Comparison of ENCODE assay signal across 25 cellular contexts in the genomic region with DNA sequence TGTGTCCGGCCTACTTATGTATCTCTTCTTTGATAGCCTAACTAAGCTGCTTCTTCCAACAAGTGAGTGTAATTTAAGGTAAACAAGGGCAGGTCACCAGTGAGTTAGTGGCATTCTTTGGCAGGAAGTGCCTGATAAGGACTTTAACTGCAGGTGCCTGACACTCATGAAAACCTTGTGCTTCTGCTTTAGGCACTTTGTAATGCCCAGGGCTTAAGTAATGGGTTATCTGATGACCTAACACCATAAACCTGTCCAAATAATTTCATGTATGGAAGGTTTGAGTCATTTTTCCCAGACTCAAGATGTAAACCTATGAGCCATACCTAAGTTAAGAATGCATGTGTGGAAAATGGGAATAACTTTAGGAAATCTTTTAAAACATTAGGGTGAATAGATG.
"Had no signal": no experiment of that assay in that cellular context is flagged by ENCODE, and none has a peak within 500 bp of the region (broad histone marks: within the 10 kb centered on the region; RNA-seq: fewer than 3 reads in every experiment).

No MANE protein-coding gene starts in this region.

- H3K27ac Mint-ChIP-seq: activated B cell treated with CpG ODN at 0.5 μM for 24 hours; activated CD4-positive, alpha-beta T cell treated with anti-CD3 and anti-CD28 coated beads for 36 hours; activated naive CD8-positive, alpha-beta T cell; neural progenitor cell; type B pancreatic cell had no signal

- H3K4me3 ChIP-seq: adrenal gland, ascending aorta, breast epithelium, colonic mucosa, esophagus squamous epithelium, heart right ventricle, lower lobe of right lung, neural progenitor cell, prostate gland had no signal

- H3K4me1 ChIP-seq: adrenal gland, ascending aorta, breast epithelium, colonic mucosa, heart right ventricle, lower lobe of right lung, neural progenitor cell, prostate gland had no signal

- H3K27me3 Mint-ChIP-seq: activated B cell treated with CpG ODN at 0.5 μM for 24 hours; activated CD4-positive, alpha-beta T cell treated with anti-CD3 and anti-CD28 coated beads for 36 hours; activated naive CD8-positive, alpha-beta T cell; naive thymus-derived CD8-positive, alpha-beta T cell; stimulated activated naive B cell treated with anti-CD40 and anti-IgM and Interleukin-4, amounts not matched to agents 10 μg/mL and 1 μg/mL and 100 μg/mL, for 72 hours; type B pancreatic cell had no signal

- H3K9me3 ChIP-seq: colonic mucosa, prostate gland had no signal

- H3K27ac ChIP-seq: adrenal gland, ascending aorta, breast epithelium, colonic mucosa, esophagus squamous epithelium, heart right ventricle, lower lobe of right lung, neural progenitor cell, prostate gland had no signal

- H3K4me1 Mint-ChIP-seq: activated B cell treated with CpG ODN at 0.5 μM for 24 hours, neural progenitor cell had no signal

- H3K9me3 Mint-ChIP-seq: activated T-cell treated with anti-CD3 and anti-CD28 coated beads, Interleukin-2, amount 50 U/mL, for 4 hours had no signal

- H3K4me2 ChIP-seq: neural progenitor cell had no signal

- H3K27me3 ChIP-seq: adrenal gland, ascending aorta, colonic mucosa, esophagus squamous epithelium, heart right ventricle, neural progenitor cell had no signal

- H2AFZ ChIP-seq: neural progenitor cell had no signal

- H3K36me3 ChIP-seq: colonic mucosa, prostate gland had no signal

- H3K4me3 Mint-ChIP-seq: activated B cell treated with CpG ODN at 0.5 μM for 24 hours; activated CD4-positive, alpha-beta T cell treated with anti-CD3 and anti-CD28 coated beads for 36 hours; activated naive CD8-positive, alpha-beta T cell; activated T-cell treated with anti-CD3 and anti-CD28 coated beads, Interleukin-2, amount 50 U/mL, for 4 hours; naive thymus-derived CD8-positive, alpha-beta T cell; neural progenitor cell; stimulated activated naive B cell treated with anti-CD40 and anti-IgM and Interleukin-4, amounts not matched to agents 10 μg/mL and 1 μg/mL and 100 μg/mL, for 72 hours; type B pancreatic cell had no signal

- DNase-seq: activated B cell treated with CpG ODN at 0.5 μM for 24 hours; activated CD4-positive, alpha-beta T cell treated with anti-CD3 and anti-CD28 coated beads for 36 hours; activated CD4-positive, alpha-beta T cell treated with anti-CD3 and anti-CD28 coated beads, Interleukin-2, amount 50 U/mL, for 4 hours; activated CD8-positive, alpha-beta memory T cell treated with anti-CD3 and anti-CD28 coated beads for 24 hours; activated CD8-positive, alpha-beta memory T cell treated with anti-CD3 and anti-CD28 coated beads, Interleukin-2, amount 50 U/mL, for 4 hours; activated naive CD4-positive, alpha-beta T cell; activated T-cell treated with anti-CD3 and anti-CD28 coated beads, Interleukin-2, amount 50 U/mL, for 4 hours; adrenal gland; colonic mucosa; esophagus squamous epithelium; heart right ventricle; lower lobe of right lung; naive thymus-derived CD8-positive, alpha-beta T cell; stimulated activated CD4-positive, alpha-beta T cell treated with anti-CD3 and anti-CD28 coated beads, Interleukin-2, amount 100 ng/mL, for 48 hours; stimulated activated CD8-positive, alpha-beta memory T cell treated with anti-CD3 and anti-CD28 coated beads, Interleukin-4, amount 100 ng/mL, for 48 hours; stimulated activated naive B cell treated with anti-CD40 and anti-IgM and Interleukin-4, amounts not matched to agents 10 μg/mL and 1 μg/mL and 100 μg/mL, for 72 hours; T-helper 1 cell; T1000 had no signal

- ATAC-seq: activated CD4-positive, alpha-beta T cell treated with anti-CD3 and anti-CD28 coated beads for 36 hours; activated T-cell treated with anti-CD3 and anti-CD28 coated beads, Interleukin-2, amount 50 U/mL, for 4 hours; heart right ventricle; left lobe of liver; lower lobe of right lung; naive thymus-derived CD8-positive, alpha-beta T cell; stimulated activated naive B cell treated with anti-CD40 and anti-IgM and Interleukin-4, amounts not matched to agents 10 μg/mL and 1 μg/mL and 100 μg/mL, for 72 hours had no signal
